Comparison of ENCODE assay signal across 1 cellular context in genomic region chr9:112115955-112116354, GRCh38.
TF ChIP-seq lines count a peak whose summit lies in the region.

No MANE protein-coding gene starts in this region.

TF ChIP-seq in WTC11, 78 proteins besides CTCF, POLR2A, EP300 and RAD21 (continued from another document):
- no peak for TF ChIP-seq ZNF532 (CRISPR knock-in tag; IDR thresholded peaks at IDR 0.05; ENCODE audit: borderline replicate concordance)
- no peak for TF ChIP-seq ATF1 (CRISPR knock-in tag; IDR thresholded peaks at IDR 0.05)
TF ChIP-seq in WTC11: peak in this region for 0.
